8 cellular contexts compared by ENCODE assay signal in the genomic region with DNA sequence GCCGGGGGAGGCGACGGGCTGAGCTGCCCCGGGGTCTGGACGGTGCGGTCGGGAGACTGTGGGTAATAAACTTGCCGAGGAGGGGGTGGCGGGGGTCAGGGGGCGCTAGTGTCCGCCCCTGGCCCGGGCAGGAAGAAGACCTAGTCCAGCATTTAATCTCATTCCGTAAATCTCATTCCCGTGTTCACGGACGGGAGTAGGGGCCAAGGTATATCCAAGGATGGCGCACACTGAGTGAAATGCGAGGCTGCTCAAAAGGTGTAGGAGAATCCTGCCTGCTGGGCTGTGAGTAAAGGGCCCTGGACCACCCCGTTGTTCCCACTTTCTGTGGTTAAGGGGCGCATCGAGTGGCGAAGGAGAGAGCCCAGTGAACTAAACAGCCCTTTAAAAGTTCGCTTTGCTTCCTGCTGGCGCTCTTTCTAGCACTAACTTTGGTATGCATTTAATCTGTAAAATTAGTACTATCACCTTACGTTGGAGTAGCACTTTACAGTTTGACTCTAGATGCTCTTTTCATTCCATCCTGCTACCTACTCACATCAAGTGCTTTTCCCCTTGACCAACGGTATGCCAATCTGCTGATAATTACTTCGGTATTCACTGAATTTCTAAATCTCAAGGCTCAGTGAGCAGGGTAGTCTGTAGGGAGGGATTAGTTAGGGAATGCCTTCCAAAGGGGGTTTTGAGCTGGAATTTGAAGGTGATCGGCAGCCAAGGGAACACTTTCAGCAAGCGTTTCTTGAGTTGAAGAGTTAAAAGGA. TPM values are rescaled to one million over a fixed set of nuclear protein-coding genes. Genes with fewer than 3 reads are reported as not detected.
DNase-seq lines count a peak whose midpoint lies in the region; ATAC-seq and TF ChIP-seq lines count a peak whose summit lies in the region.

No MANE protein-coding gene starts in this region.

- WGBS in heart right ventricle, 2 donors = 8 to 11% methylated on average over 29 of the region's 29 CpGs

- intact Hi-C loops in heart right ventricle (cut with DNase I) = loop anchor here in 2 of 10 donors (5.0 to 10.0 kb wide), 2 partner anchors 70 to 137 kb away; no protein-coding TSS in a partner anchor
- intact Hi-C loops in Right ventricle myocardium inferior (cut with DNase I) = loop anchor here (5.0 to 10.0 kb wide), 2 partner anchors 75 to 617 kb away; a partner anchor contains a TSS

- H3K36me3 ChIP-seq in heart right ventricle (no peaks in the 10 kb centered on the region), skeletal muscle satellite cell (ENCODE audit: insufficient read depth, low read length) (no peaks in the 10 kb centered on the region)

- peak overlapping the region; percentile 74 for H3K4me3 Mint-ChIP-seq in glutamatergic neuron (ENCODE audit: unreplicated experiment)

- H3K4me1 ChIP-seq in heart right ventricle = peaks cover 0 to 35% (median 21%) of the 10 kb centered on the region in 9 donors
- peaks cover 18% of the 10 kb centered on the region for H3K4me1 ChIP-seq in skeletal muscle satellite cell (ENCODE audit: control insufficient read depth, insufficient read depth, low read length)

- H3K9me3 ChIP-seq in heart right ventricle (no peaks in the 10 kb centered on the region), skeletal muscle satellite cell (replicated peaks; ENCODE audit: low read length) (no peaks in the 10 kb centered on the region)

- H3K27ac Mint-ChIP-seq in glutamatergic neuron (ENCODE audit: unreplicated experiment) = peak overlapping the region; percentile 52

- H3K9ac ChIP-seq in skeletal muscle satellite cell (ENCODE audit: low read depth, low read length) = no peak overlapping the region

- H3K27me3 Mint-ChIP-seq in glutamatergic neuron (ENCODE audit: unreplicated experiment) = peaks cover 6% of the 10 kb centered on the region

- H3K27me3 ChIP-seq in heart right ventricle = peaks cover 0 to 17% (median 3%) of the 10 kb centered on the region in 7 donors
- H3K27me3 ChIP-seq in skeletal muscle satellite cell (ENCODE audit: control insufficient read depth, insufficient read depth, low read length) = peaks cover 23% of the 10 kb centered on the region

- peak overlapping the region; percentile 98 for H3K4me2 ChIP-seq in skeletal muscle satellite cell (ENCODE audit: low read length)

- ATAC-seq in heart right ventricle (peak in 1 of 8 donors; percentile 2), Right ventricle myocardium inferior (no peak), GM21825 (IDR thresholded peaks at IDR 0.05; ENCODE audit: unreplicated experiment) (no peak)

- H3K4me3 ChIP-seq in heart right ventricle (peak overlapping the region; percentile 50 to 93 (median 84)), skeletal muscle satellite cell (ENCODE audit: low read length) (peak overlapping the region; percentile 92)

- no peak for TF ChIP-seq CTCF in heart right ventricle (IDR thresholded peaks at IDR 0.05)
- TF ChIP-seq CTCF in VCaP (conservative IDR thresholded peaks at IDR 0.05) = no peak
- no peak for TF ChIP-seq CTCF in glutamatergic neuron (IDR thresholded peaks at IDR 0.05; ENCODE audit: partially characterized antibody, unreplicated experiment)

- H3K36me3 Mint-ChIP-seq in glutamatergic neuron (ENCODE audit: unreplicated experiment) = no peaks in the 10 kb centered on the region

- H3K9me3 Mint-ChIP-seq in glutamatergic neuron (ENCODE audit: unreplicated experiment) = peaks cover 6% of the 10 kb centered on the region

- H3K27ac ChIP-seq in heart right ventricle (peak overlapping the region; percentile 59 to 89 (median 82)), VCaP (peak overlapping the region; percentile 96)

- peaks cover 8% of the 10 kb centered on the region for H3K4me1 Mint-ChIP-seq in glutamatergic neuron (ENCODE audit: low read depth, unreplicated experiment)

- DNase-seq in heart right ventricle (no peak), Right ventricle myocardium inferior (ENCODE audit: missing footprints) (no peak), glutamatergic neuron (no peak), HK-2 (ENCODE audit: unreplicated experiment) (no peak), AG08395 (ENCODE audit: low spot score) (no peak)

RNA-seq across cellular contexts. Expression of a gene that starts 0.7 kb away (rescaled TPM):
- total RNA-seq in heart right ventricle (1 to 10 TPM; 1.7 to 7.1 (median 3.7) TPM), Right ventricle myocardium inferior (5.6 TPM), glutamatergic neuron (ENCODE audit: unreplicated experiment) (4.0 TPM)
- polyA plus RNA-seq in heart right ventricle = 1 to 10 TPM; 1.3 to 3.1 TPM
- total RNA-seq in skeletal muscle satellite cell (2012; rRNA removed) = 0.87 and 1.0 TPM in 2 replicates

RNA-seq across cellular contexts. Expression of a gene that starts 40.8 kb away (rescaled TPM):
- total RNA-seq in heart right ventricle (10 to 100 TPM in 1 of 10 donors, 1 to 10 TPM in 9; 1.6 to 21.8 (median 2.7) TPM), Right ventricle myocardium inferior (8.3 TPM), glutamatergic neuron (ENCODE audit: unreplicated experiment) (not detected)
- 10 to 100 TPM in 1 of 2 donors, 1 to 10 TPM in 1; 6.3 to 50.2 TPM for polyA plus RNA-seq in heart right ventricle
- 1.3 and 2.8 TPM in 2 replicates for total RNA-seq in skeletal muscle satellite cell (2012; rRNA removed)
